In genomic region chr5:72402381-72402890, GRCh38 we compare ENCODE assay signal across 1 cellular context.
TF ChIP-seq lines count a peak whose summit lies in the region.

No MANE protein-coding gene starts in this region.

TF ChIP-seq in HepG2, 621 proteins besides CTCF, POLR2A, EP300 and RAD21 (continued from another document):
- TF ChIP-seq AHDC1 (CRISPR knock-in tag; IDR thresholded peaks at IDR 0.05; ENCODE audit: borderline replicate concordance) (no peak), TEF (CRISPR knock-in tag; IDR thresholded peaks at IDR 0.05) (no peak), ISX (CRISPR knock-in tag; conservative IDR thresholded peaks at IDR 0.05) (no peak), ZNF747 (CRISPR knock-in tag; IDR thresholded peaks at IDR 0.05; ENCODE audit: borderline replicate concordance) (no peak), BCLAF1 (IDR thresholded peaks at IDR 0.05) (no peak), ZFP41 (CRISPR knock-in tag; IDR thresholded peaks at IDR 0.05; ENCODE audit: borderline replicate concordance) (no peak), RNF219 (CRISPR knock-in tag; IDR thresholded peaks at IDR 0.05) (no peak), ZSCAN29 (CRISPR knock-in tag; conservative IDR thresholded peaks at IDR 0.05) (no peak), ISL2 (CRISPR knock-in tag; IDR thresholded peaks at IDR 0.05) (no peak), TCF12 (IDR thresholded peaks at IDR 0.05) (no peak), TCF12 (CRISPR knock-in tag; IDR thresholded peaks at IDR 0.05) (no peak)
- TF ChIP-seq, protein P1, sequence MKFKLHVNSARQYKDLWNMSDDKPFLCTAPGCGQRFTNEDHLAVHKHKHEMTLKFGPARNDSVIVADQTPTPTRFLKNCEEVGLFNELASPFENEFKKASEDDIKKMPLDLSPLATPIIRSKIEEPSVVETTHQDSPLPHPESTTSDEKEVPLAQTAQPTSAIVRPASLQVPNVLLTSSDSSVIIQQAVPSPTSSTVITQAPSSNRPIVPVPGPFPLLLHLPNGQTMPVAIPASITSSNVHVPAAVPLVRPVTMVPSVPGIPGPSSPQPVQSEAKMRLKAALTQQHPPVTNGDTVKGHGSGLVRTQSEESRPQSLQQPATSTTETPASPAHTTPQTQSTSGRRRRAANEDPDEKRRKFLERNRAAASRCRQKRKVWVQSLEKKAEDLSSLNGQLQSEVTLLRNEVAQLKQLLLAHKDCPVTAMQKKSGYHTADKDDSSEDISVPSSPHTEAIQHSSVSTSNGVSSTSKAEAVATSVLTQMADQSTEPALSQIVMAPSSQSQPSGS (CRISPR knock-in tag; IDR thresholded peaks at IDR 0.05), result no peak
- TF ChIP-seq, protein P2, sequence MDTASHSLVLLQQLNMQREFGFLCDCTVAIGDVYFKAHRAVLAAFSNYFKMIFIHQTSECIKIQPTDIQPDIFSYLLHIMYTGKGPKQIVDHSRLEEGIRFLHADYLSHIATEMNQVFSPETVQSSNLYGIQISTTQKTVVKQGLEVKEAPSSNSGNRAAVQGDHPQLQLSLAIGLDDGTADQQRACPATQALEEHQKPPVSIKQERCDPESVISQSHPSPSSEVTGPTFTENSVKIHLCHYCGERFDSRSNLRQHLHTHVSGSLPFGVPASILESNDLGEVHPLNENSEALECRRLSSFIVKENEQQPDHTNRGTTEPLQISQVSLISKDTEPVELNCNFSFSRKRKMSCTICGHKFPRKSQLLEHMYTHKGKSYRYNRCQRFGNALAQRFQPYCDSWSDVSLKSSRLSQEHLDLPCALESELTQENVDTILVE (CRISPR knock-in tag; IDR thresholded peaks at IDR 0.05), result no peak
- TF ChIP-seq, protein P3, sequence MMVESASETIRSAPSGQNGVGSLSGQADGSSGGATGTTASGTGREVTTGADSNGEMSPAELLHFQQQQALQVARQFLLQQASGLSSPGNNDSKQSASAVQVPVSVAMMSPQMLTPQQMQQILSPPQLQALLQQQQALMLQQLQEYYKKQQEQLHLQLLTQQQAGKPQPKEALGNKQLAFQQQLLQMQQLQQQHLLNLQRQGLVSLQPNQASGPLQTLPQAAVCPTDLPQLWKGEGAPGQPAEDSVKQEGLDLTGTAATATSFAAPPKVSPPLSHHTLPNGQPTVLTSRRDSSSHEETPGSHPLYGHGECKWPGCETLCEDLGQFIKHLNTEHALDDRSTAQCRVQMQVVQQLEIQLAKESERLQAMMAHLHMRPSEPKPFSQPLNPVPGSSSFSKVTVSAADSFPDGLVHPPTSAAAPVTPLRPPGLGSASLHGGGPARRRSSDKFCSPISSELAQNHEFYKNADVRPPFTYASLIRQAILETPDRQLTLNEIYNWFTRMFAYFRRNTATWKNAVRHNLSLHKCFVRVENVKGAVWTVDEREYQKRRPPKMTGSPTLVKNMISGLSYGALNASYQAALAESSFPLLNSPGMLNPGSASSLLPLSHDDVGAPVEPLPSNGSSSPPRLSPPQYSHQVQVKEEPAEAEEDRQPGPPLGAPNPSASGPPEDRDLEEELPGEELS (CRISPR knock-in tag; IDR thresholded peaks at IDR 0.05), result no peak
